7 cellular contexts compared by ENCODE assay signal in genomic region chr11:81421551-81421860, GRCh38.
A peak's percentile ranks its signal among the peaks of the same experiment; 100 is the strongest.
DNase-seq lines count a peak whose midpoint lies in the region; ATAC-seq and TF ChIP-seq lines count a peak whose summit lies in the region.
"Not testable (repeated sequence)": the region's sequence is repeated elsewhere in the genome, so short reads cannot be mapped to it uniquely, and the experiment has no call there.

No MANE protein-coding gene starts in this region.

- not testable (repeated sequence) for H2BK15ac ChIP-seq in H9 (ENCODE audit: low read depth, low read length)

- H3K79me2 ChIP-seq in H9 (ENCODE audit: insufficient read depth, low read length) = not testable (repeated sequence)

- not testable (repeated sequence) for H2AK5ac ChIP-seq in H9 (ENCODE audit: insufficient read length, low read length)

- not testable (repeated sequence) for H2BK20ac ChIP-seq in H9 (ENCODE audit: low read depth, low read length, poor library complexity, severe bottlenecking)

- not testable (repeated sequence) for H3K9ac ChIP-seq in H9 (ENCODE audit: extremely low read depth, insufficient read length, low read length); NT2/D1 (ENCODE audit: insufficient read length, low read depth); iPS-18a (ENCODE audit: low read length)

- intact Hi-C loops in Right ventricle myocardium superior (cut with DNase I); posterior vena cava (cut with DNase I): not testable (repeated sequence)

- not testable (repeated sequence) for H3K9me3 ChIP-seq in H9 (ENCODE audit: control insufficient read depth, low read depth, low read length); NT2/D1 (ENCODE audit: insufficient read depth, low read length); ectodermal cell (ENCODE audit: control insufficient read depth, low read length); iPS-18a (ENCODE audit: control insufficient read depth, low read depth, low read length)

- ATAC-seq in Right ventricle myocardium superior (ENCODE audit: poor library complexity) = not testable (repeated sequence)

- no CpG with 5 or more reads among the region's 17 CpGs for WGBS in H9 (ENCODE audit: extremely low coverage, insufficient read length, low lambda C conversion rate)
- 29 to 35% methylated on average over 15 to 17 of the region's 17 CpGs for WGBS in ectodermal cell, 2 experiments

- not testable (repeated sequence) for H4K5ac ChIP-seq in H9 (ENCODE audit: insufficient read length, low read depth, low read length)

- peak overlapping the region; percentile 97 to 99 (median 98) for H3K27ac Mint-ChIP-seq in H9
- not testable (repeated sequence) for H3K27ac Mint-ChIP-seq in nephron progenitor cell

- H3K27me3 Mint-ChIP-seq in H9 (ENCODE audit: low read depth); nephron progenitor cell (ENCODE audit: low read depth, poor library complexity): not testable (repeated sequence)

- H2BK120ac ChIP-seq in H9 (ENCODE audit: low read depth, low read length, poor library complexity, severe bottlenecking) = not testable (repeated sequence)

- not testable (repeated sequence) for H3K4me1 ChIP-seq in H9 (ENCODE audit: insufficient read depth, low read length); NT2/D1 (ENCODE audit: insufficient read depth, insufficient read length); ectodermal cell (ENCODE audit: control insufficient read depth, insufficient read depth, low read length)
- peaks cover 17% of the 10 kb centered on the region for H3K4me1 ChIP-seq in iPS-18a (ENCODE audit: control insufficient read depth, low read depth, low read length)

- H3K23ac ChIP-seq in H9 (ENCODE audit: insufficient read length, low read depth, low read length) = not testable (repeated sequence)

- H3K9me3 Mint-ChIP-seq in H9, nephron progenitor cell: not testable (repeated sequence)

- H3K4me2 ChIP-seq in H9 (ENCODE audit: insufficient read depth, insufficient read length, low read length) = not testable (repeated sequence)

- not testable (repeated sequence) for H3K56ac ChIP-seq in H9 (ENCODE audit: insufficient read length, low read depth, low read length)

- H3T11ph ChIP-seq in H9 (ENCODE audit: low read length) = not testable (repeated sequence)

- H3K18ac ChIP-seq in H9 (ENCODE audit: insufficient read length, low read depth, low read length) = not testable (repeated sequence)

- not testable (repeated sequence) for H4K20me1 ChIP-seq in H9 (ENCODE audit: control insufficient read depth, insufficient read depth, insufficient read length)

- not testable (repeated sequence) for H3K23me2 ChIP-seq in H9 (ENCODE audit: insufficient read length, low read depth, low read length, poor library complexity, severe bottlenecking)

- H3K4me3 Mint-ChIP-seq in H9 = peak overlapping the region; percentile 48 to 67; a peak in 4 of 5 replicates
- not testable (repeated sequence) for H3K4me3 Mint-ChIP-seq in nephron progenitor cell

- DNase-seq in H9 (peak; percentile 75), NT2/D1 (ENCODE audit: low read depth, low spot score) (peak; percentile 43), Right ventricle myocardium superior (peak; percentile 22), nephron progenitor cell (peak; percentile 6), posterior vena cava (ENCODE audit: low spot score) (peak; percentile 36)

- not testable (repeated sequence) for H3K27ac ChIP-seq in H9 (ENCODE audit: insufficient read length, low read depth, low read length)
- H3K27ac ChIP-seq in ectodermal cell (ENCODE audit: insufficient read depth, low read depth, low read length, poor library complexity, severe bottlenecking) (peak overlapping the region; percentile 65), iPS-18a (ENCODE audit: low read length) (peak overlapping the region; percentile 69)

- TF ChIP-seq CTCF in H9 (conservative IDR thresholded peaks at IDR 0.05); nephron progenitor cell (IDR thresholded peaks at IDR 0.05): not testable (repeated sequence)

- H2BK5ac ChIP-seq in H9 (ENCODE audit: insufficient read length, low read length) = not testable (repeated sequence)

- H3K36me3 ChIP-seq in NT2/D1 (ENCODE audit: insufficient read depth, insufficient read length, low read length); ectodermal cell (ENCODE audit: control insufficient read depth, insufficient read depth, low read length); iPS-18a (ENCODE audit: control insufficient read depth, low read depth, low read length): not testable (repeated sequence)

- not testable (repeated sequence) for H2BK12ac ChIP-seq in H9 (ENCODE audit: insufficient read length, low read depth, low read length)

- not testable (repeated sequence) for H3K27me3 ChIP-seq in H9 (ENCODE audit: insufficient read depth, low read length); NT2/D1 (ENCODE audit: insufficient read depth, insufficient read length); ectodermal cell (ENCODE audit: control insufficient read depth, insufficient read depth, low read length, poor library complexity, severe bottlenecking); iPS-18a (ENCODE audit: control insufficient read depth, insufficient read depth, low read length)

- H3K4me1 Mint-ChIP-seq in H9 = peaks cover 13 to 14% of the 10 kb centered on the region in 2 experiments
- H3K4me1 Mint-ChIP-seq in nephron progenitor cell = not testable (repeated sequence)

- H3K4me3 ChIP-seq in NT2/D1 (ENCODE audit: insufficient read length, low read depth); ectodermal cell (ENCODE audit: insufficient read depth, low read depth, low read length): not testable (repeated sequence)
- peak overlapping the region; percentile 44 for H3K4me3 ChIP-seq in iPS-18a (ENCODE audit: low read length)

- H3K79me1 ChIP-seq in H9 (ENCODE audit: insufficient read depth, low read depth, low read length, poor library complexity, severe bottlenecking) = not testable (repeated sequence)

- not testable (repeated sequence) for H2AFZ ChIP-seq in H9 (ENCODE audit: low read length)

- H3K36me3 Mint-ChIP-seq in H9 (ENCODE audit: insufficient read depth in 1 of 3, low read depth in 3 of 3); nephron progenitor cell (ENCODE audit: low read depth): not testable (repeated sequence)

- not testable (repeated sequence) for H3K14ac ChIP-seq in H9 (ENCODE audit: insufficient read depth, low read length)

- not testable (repeated sequence) for H3K4ac ChIP-seq in H9 (ENCODE audit: low read depth, low read length)

- not testable (repeated sequence) for H4K91ac ChIP-seq in H9 (ENCODE audit: insufficient read length, low read depth, low read length)

- H4K8ac ChIP-seq in H9 (replicated peaks; ENCODE audit: insufficient read length, low read depth, low read length) = not testable (repeated sequence)

Comparison
In these comparisons a context has a peak if more than half of its experiments do, and no peak if none do; other contexts are left out.
1. DNase-seq: peak in every context shown above with its lines; median percentile 75 in H9; 43 in NT2/D1; 36 in posterior vena cava; 22 in Right ventricle myocardium superior; 6 in nephron progenitor cell.